Comparison of ENCODE assay signal across 1 cellular context in the genomic region with DNA sequence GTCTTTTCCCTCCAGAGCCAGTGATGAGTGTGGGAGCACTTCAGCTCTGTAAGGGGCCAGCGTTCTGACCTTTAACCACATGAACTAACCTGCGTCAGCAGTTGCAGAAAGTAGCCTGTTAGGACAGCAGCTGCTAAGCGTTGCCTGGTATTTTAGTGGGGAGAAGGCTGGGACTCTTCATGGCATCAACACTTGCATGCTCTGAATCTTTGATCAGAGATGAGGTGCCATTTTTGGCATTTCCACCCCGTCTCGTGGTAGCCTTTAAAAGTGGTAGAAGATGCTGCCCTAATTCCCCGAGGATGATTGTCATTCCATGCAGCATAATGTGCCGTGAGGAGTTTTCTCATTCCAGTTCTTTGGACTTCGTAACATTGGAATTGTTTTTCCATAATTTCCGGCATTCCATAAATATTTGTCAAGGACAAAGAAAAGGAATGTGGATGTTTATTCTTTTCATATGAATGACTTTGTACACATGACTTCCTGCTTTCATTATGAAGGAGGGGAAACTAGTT.
TF ChIP-seq lines count a peak whose summit lies in the region.

No MANE protein-coding gene starts in this region.

TF ChIP-seq in WTC11, 78 proteins besides CTCF, POLR2A, EP300 and RAD21 (continued from another document):
- TF ChIP-seq ZNF512 (CRISPR knock-in tag; IDR thresholded peaks at IDR 0.05; ENCODE audit: borderline replicate concordance) = no peak
- no peak for TF ChIP-seq NFATC4 (CRISPR knock-in tag; IDR thresholded peaks at IDR 0.05)
- TF ChIP-seq, protein P1, sequence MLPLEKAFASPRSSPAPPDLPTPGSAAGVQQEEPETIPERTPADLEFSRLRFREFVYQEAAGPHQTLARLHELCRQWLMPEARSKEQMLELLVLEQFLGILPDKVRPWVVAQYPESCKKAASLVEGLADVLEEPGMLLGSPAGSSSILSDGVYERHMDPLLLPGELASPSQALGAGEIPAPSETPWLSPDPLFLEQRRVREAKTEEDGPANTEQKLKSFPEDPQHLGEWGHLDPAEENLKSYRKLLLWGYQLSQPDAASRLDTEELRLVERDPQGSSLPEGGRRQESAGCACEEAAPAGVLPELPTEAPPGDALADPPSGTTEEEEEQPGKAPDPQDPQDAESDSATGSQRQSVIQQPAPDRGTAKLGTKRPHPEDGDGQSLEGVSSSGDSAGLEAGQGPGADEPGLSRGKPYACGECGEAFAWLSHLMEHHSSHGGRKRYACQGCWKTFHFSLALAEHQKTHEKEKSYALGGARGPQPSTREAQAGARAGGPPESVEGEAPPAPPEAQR (CRISPR knock-in tag; IDR thresholded peaks at IDR 0.05) = no peak
- no peak for TF ChIP-seq NR3C1 (CRISPR knock-in tag; conservative IDR thresholded peaks at IDR 0.05; ENCODE audit: low read depth)
